In the genomic region with DNA sequence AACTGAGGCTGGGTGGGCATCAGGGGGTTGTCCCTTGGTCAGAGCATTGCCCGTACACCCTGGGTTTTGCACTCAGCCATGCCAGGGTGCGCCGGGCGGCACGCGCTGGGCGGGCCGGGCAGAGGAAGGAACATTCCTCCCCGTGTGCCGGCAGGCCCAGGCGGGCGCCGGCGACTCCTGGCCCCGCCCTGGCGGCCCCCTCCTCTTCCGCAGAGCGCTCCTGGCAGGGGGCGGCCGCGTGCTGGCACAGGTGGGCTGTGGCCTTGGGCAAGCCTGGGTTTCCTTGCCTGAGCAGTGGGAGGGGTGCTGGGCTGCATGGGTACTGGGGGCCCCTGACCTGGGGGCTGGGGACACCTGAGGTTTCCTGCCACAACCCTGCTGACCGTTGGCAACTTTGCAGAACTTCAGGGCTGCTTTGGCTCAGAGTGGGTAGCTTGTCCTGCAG, we compare ENCODE assay signal across 8 cellular contexts.
A peak's percentile ranks its signal among the peaks of the same experiment; 100 is the strongest.
DNase-seq lines count a peak whose midpoint lies in the region; ATAC-seq and TF ChIP-seq lines count a peak whose summit lies in the region.

No MANE protein-coding gene starts in this region.

- TF ChIP-seq CTCF in neutrophil (IDR thresholded peaks at IDR 0.05), result no peak

- H3K36me3 ChIP-seq in duodenal mucosa (ENCODE audit: control insufficient read depth in 1 of 2, insufficient read depth in 2 of 2, low read length in 2 of 2), result peaks cover 21 to 31% of the 10 kb centered on the region in 2 donors
- peaks cover 23% of the 10 kb centered on the region for H3K36me3 ChIP-seq in neutrophil

- H3K27me3 ChIP-seq in duodenal mucosa (ENCODE audit: control insufficient read depth in 1 of 2, insufficient read depth in 2 of 2, low read length in 2 of 2), result no peaks in the 10 kb centered on the region
- peaks cover 51% of the 10 kb centered on the region for H3K27me3 ChIP-seq in neutrophil

- H3K4me3 ChIP-seq in duodenal mucosa (ENCODE audit: low read depth in 1 of 2, low read length in 2 of 2) (peak overlapping the region; percentile 83), neutrophil (ENCODE audit: low read depth in 1 of 2, low read length in 1 of 2) (peak overlapping the region; percentile 67 to 70)

- ATAC-seq in GM21737 (IDR thresholded peaks at IDR 0.05; ENCODE audit: unreplicated experiment) (no peak), HG03280 (IDR thresholded peaks at IDR 0.05; ENCODE audit: unreplicated experiment) (no peak)

- DNase-seq in DMS79 (lab: John Stamatoyannopoulos, UW), result peak; percentile 66
- peak; percentile 69 for DNase-seq in NCI-H226
- no peak for DNase-seq in activated CD8-positive, alpha-beta memory T cell treated with anti-CD3 and anti-CD28 coated beads, Interleukin-2, amount 50 U/mL, for 48 hours
- DNase-seq in NOMO-1 treated with dmso at 0.1 percent for 144 hours (lab: John Stamatoyannopoulos, UW; ENCODE audit: unreplicated experiment), result no peak

- H3K27ac ChIP-seq in duodenal mucosa (ENCODE audit: low read depth, low read length) (peak overlapping the region; percentile 96), neutrophil (peak overlapping the region; percentile 35)

- H3K4me1 ChIP-seq in duodenal mucosa (ENCODE audit: control insufficient read depth in 1 of 2, insufficient read depth in 2 of 2, low read length in 2 of 2) (peaks cover 79 to 80% of the 10 kb centered on the region in 2 donors), neutrophil (ENCODE audit: control insufficient read depth in 1 of 2, insufficient read depth in 1 of 2, low read depth in 1 of 2, low read length in 1 of 2) (peaks cover 91 to 93% of the 10 kb centered on the region in 2 experiments)

- H3K9me3 ChIP-seq in duodenal mucosa (ENCODE audit: control insufficient read depth in 1 of 2, low read length in 2 of 2) (no peaks in the 10 kb centered on the region), neutrophil (no peaks in the 10 kb centered on the region)

- H3K9ac ChIP-seq in duodenal mucosa (ENCODE audit: low read depth in 1 of 2, low read length in 2 of 2), result peak overlapping the region; percentile 66 to 82

Comparison
In these comparisons a context has a peak if more than half of its experiments do, and no peak if none do; other contexts are left out.
1. DNase-seq: peak in DMS79 (single experiment) and NCI-H226 (single experiment); none in activated CD8-positive, alpha-beta memory T cell treated with anti-CD3 and anti-CD28 coated beads, Interleukin-2, amount 50 U/mL, for 48 hours (single experiment) and NOMO-1 treated with dmso at 0.1 percent for 144 hours (single experiment).